11 cellular contexts compared by ENCODE assay signal in genomic region chr19:39599116-39599515, GRCh38. TPM values are rescaled to one million over a fixed set of nuclear protein-coding genes. Genes with fewer than 3 reads are reported as not detected.
DNase-seq lines count a peak whose midpoint lies in the region; ATAC-seq and TF ChIP-seq lines count a peak whose summit lies in the region.
"Had no signal": no experiment of that assay in that cellular context is flagged by ENCODE, and none has a peak within 500 bp of the region (broad histone marks: within the 10 kb centered on the region; RNA-seq: fewer than 3 reads in every experiment).

No MANE protein-coding gene starts in this region.

- H3K4me1 ChIP-seq in DND-41 (ENCODE audit: insufficient read depth, low read length), result no peaks in the 10 kb centered on the region

- no peaks in the 10 kb centered on the region for H3K36me3 Mint-ChIP-seq in activated CD8-positive, alpha-beta T cell treated with anti-CD3 and anti-CD28 coated beads, Interleukin-2, amount 10 ng/mL, durations not matched to agents 7 days and 5 days (ENCODE audit: low read depth)
- H3K36me3 Mint-ChIP-seq in activated T-helper 17 cell treated with anti-CD3 and anti-CD28 coated beads, Interleukin-2, amount 50 U/mL, for 72 hours (ENCODE audit: low read depth), result no peaks in the 10 kb centered on the region

- no peaks in the 10 kb centered on the region for H3K36me3 ChIP-seq in DND-41 (ENCODE audit: insufficient read depth, low read length)

- POLR2A ChIA-PET in activated CD8-positive, alpha-beta T cell treated with anti-CD3 and anti-CD28 coated beads, Interleukin-2, amount 10 ng/mL, durations not matched to agents 7 days and 5 days (lab: Charles Lee), result no interaction called here

- no peaks in the 10 kb centered on the region for H3K9me3 ChIP-seq in DND-41 (ENCODE audit: insufficient read depth, low read length, severe bottlenecking)

- H3K79me2 ChIP-seq in DND-41 (ENCODE audit: insufficient read depth, low read length), result no peaks in the 10 kb centered on the region

- H3K27me3 ChIP-seq in DND-41 (ENCODE audit: insufficient read depth, low read length, poor library complexity), result no peaks in the 10 kb centered on the region

- CTCF ChIA-PET in activated CD8-positive, alpha-beta T cell treated with anti-CD3 and anti-CD28 coated beads, Interleukin-2, amount 10 ng/mL, durations not matched to agents 7 days and 5 days (lab: Charles Lee), result no interaction called here

- no peak for TF ChIP-seq CTCF in DND-41 (IDR thresholded peaks at IDR 0.05; ENCODE audit: borderline replicate concordance, extremely low read depth, low read length, poor library complexity, severe bottlenecking)

- H3K27ac ChIP-seq in DND-41 (ENCODE audit: low read length), result no peak overlapping the region

- no peak overlapping the region for H3K9ac ChIP-seq in DND-41 (ENCODE audit: low read depth, low read length)

- H3K27ac Mint-ChIP-seq in activated CD8-positive, alpha-beta T cell treated with anti-CD3 and anti-CD28 coated beads, Interleukin-2, amount 10 ng/mL, durations not matched to agents 7 days and 5 days, result no peak overlapping the region
- H3K27ac Mint-ChIP-seq in activated T-helper 17 cell treated with anti-CD3 and anti-CD28 coated beads, Interleukin-2, amount 50 U/mL, for 72 hours, result no peak overlapping the region
- H3K27ac Mint-ChIP-seq: effector memory CD8-positive, alpha-beta T cell had no signal

- H3K4me3 Mint-ChIP-seq in activated CD8-positive, alpha-beta T cell treated with anti-CD3 and anti-CD28 coated beads, Interleukin-2, amount 10 ng/mL, durations not matched to agents 7 days and 5 days, result no peak overlapping the region
- no peak overlapping the region for H3K4me3 Mint-ChIP-seq in activated T-helper 17 cell treated with anti-CD3 and anti-CD28 coated beads, Interleukin-2, amount 50 U/mL, for 72 hours
- H3K4me3 Mint-ChIP-seq: effector memory CD8-positive, alpha-beta T cell had no signal

- peaks cover 6% of the 10 kb centered on the region for H3K27me3 Mint-ChIP-seq in activated CD8-positive, alpha-beta T cell treated with anti-CD3 and anti-CD28 coated beads, Interleukin-2, amount 10 ng/mL, durations not matched to agents 7 days and 5 days (ENCODE audit: low read depth)
- peaks cover 51% of the 10 kb centered on the region for H3K27me3 Mint-ChIP-seq in activated T-helper 17 cell treated with anti-CD3 and anti-CD28 coated beads, Interleukin-2, amount 50 U/mL, for 72 hours

- no peak overlapping the region for H3K4me2 ChIP-seq in DND-41 (ENCODE audit: insufficient read depth, low read length)

- H3K4me1 Mint-ChIP-seq in activated CD8-positive, alpha-beta T cell treated with anti-CD3 and anti-CD28 coated beads, Interleukin-2, amount 10 ng/mL, durations not matched to agents 7 days and 5 days (ENCODE audit: low read depth), result no peaks in the 10 kb centered on the region
- H3K4me1 Mint-ChIP-seq in activated T-helper 17 cell treated with anti-CD3 and anti-CD28 coated beads, Interleukin-2, amount 50 U/mL, for 72 hours, result no peaks in the 10 kb centered on the region

- H2AFZ ChIP-seq in DND-41 (ENCODE audit: low read depth, low read length), result no peak overlapping the region

- no peaks in the 10 kb centered on the region for H3K9me3 Mint-ChIP-seq in activated CD8-positive, alpha-beta T cell treated with anti-CD3 and anti-CD28 coated beads, Interleukin-2, amount 10 ng/mL, durations not matched to agents 7 days and 5 days (ENCODE audit: insufficient read depth)
- H3K9me3 Mint-ChIP-seq in activated T-helper 17 cell treated with anti-CD3 and anti-CD28 coated beads, Interleukin-2, amount 50 U/mL, for 72 hours, result peaks cover 3% of the 10 kb centered on the region

- H4K20me1 ChIP-seq in DND-41 (ENCODE audit: insufficient read depth, low read length), result no peaks in the 10 kb centered on the region

- no peak for ATAC-seq in DND-41 (ENCODE audit: insufficient read depth, low read depth)
- no peak for ATAC-seq in activated CD8-positive, alpha-beta T cell treated with anti-CD3 and anti-CD28 coated beads, Interleukin-2, amount 10 ng/mL, durations not matched to agents 7 days and 5 days
- ATAC-seq in HG02973 (IDR thresholded peaks at IDR 0.05; ENCODE audit: unreplicated experiment), result no peak
- no peak for ATAC-seq in activated T-helper 17 cell treated with anti-CD3 and anti-CD28 coated beads, Interleukin-2, amount 50 U/mL, for 72 hours (replicated peaks)
- ATAC-seq: effector memory CD8-positive, alpha-beta T cell had no signal

- H3K4me3 ChIP-seq in DND-41 (ENCODE audit: low read depth in 1 of 2, low read length in 2 of 2), result no peak overlapping the region

- peak; percentile 66 for DNase-seq in DND-41
- DNase-seq in HuH-7.5 (ENCODE audit: low spot score), result peak; percentile 11
- DNase-seq in activated CD8-positive, alpha-beta T cell treated with anti-CD3 and anti-CD28 coated beads, Interleukin-2, amount 10 ng/mL, durations not matched to agents 7 days and 5 days, result peak; percentile 58
- peak; percentile 12 for DNase-seq in kidney glomerular epithelial cell (lab: John Stamatoyannopoulos, UW)
- no peak for DNase-seq in NCI-H82 treated with DMSO at 0.1 percent for 48 hours (lab: John Stamatoyannopoulos, UW; ENCODE audit: unreplicated experiment)
- no peak for DNase-seq in 8988T
- DNase-seq: effector memory CD8-positive, alpha-beta T cell; NCI-H1105 treated with DMSO at 0.1 percent for 48 hours had no signal

RNA-seq across cellular contexts. Expression of gene LGALS13, which starts 3.2 kb away (rescaled TPM):
- not detected for total RNA-seq in activated CD8-positive, alpha-beta T cell treated with anti-CD3 and anti-CD28 coated beads, Interleukin-2, amount 10 ng/mL, durations not matched to agents 7 days and 5 days
- total RNA-seq in activated T-helper 17 cell treated with anti-CD3 and anti-CD28 coated beads, Interleukin-2, amount 50 U/mL, for 72 hours, result not detected
- total RNA-seq: H4 had no signal

RNA-seq across cellular contexts. Expression of gene LGALS16, which starts 56.6 kb away (rescaled TPM):
- total RNA-seq in activated CD8-positive, alpha-beta T cell treated with anti-CD3 and anti-CD28 coated beads, Interleukin-2, amount 10 ng/mL, durations not matched to agents 7 days and 5 days, result not detected
- not detected for total RNA-seq in activated T-helper 17 cell treated with anti-CD3 and anti-CD28 coated beads, Interleukin-2, amount 50 U/mL, for 72 hours
- total RNA-seq: H4 had no signal

RNA-seq across cellular contexts. Expression of gene EID2, which starts 59.2 kb away (rescaled TPM):
- 10 to 100 TPM; 18.9 to 19.9 TPM for total RNA-seq in activated CD8-positive, alpha-beta T cell treated with anti-CD3 and anti-CD28 coated beads, Interleukin-2, amount 10 ng/mL, durations not matched to agents 7 days and 5 days
- 10 to 100 TPM in 1 of 2 donors, 1 to 10 TPM in 1; 9.4 to 13.4 TPM for total RNA-seq in activated T-helper 17 cell treated with anti-CD3 and anti-CD28 coated beads, Interleukin-2, amount 50 U/mL, for 72 hours

Comparison
In these comparisons a context has a peak if more than half of its experiments do, and no peak if none do; other contexts are left out.
1. DNase-seq: peak in DND-41 (single experiment), HuH-7.5 (single experiment), activated CD8-positive, alpha-beta T cell treated with anti-CD3 and anti-CD28 coated beads, Interleukin-2, amount 10 ng/mL, durations not matched to agents 7 days and 5 days (single experiment) and kidney glomerular epithelial cell (single experiment); none in NCI-H82 treated with DMSO at 0.1 percent for 48 hours (single experiment) and 8988T (single experiment).